Comparison of ENCODE assay signal across 8 cellular contexts in the genomic region with DNA sequence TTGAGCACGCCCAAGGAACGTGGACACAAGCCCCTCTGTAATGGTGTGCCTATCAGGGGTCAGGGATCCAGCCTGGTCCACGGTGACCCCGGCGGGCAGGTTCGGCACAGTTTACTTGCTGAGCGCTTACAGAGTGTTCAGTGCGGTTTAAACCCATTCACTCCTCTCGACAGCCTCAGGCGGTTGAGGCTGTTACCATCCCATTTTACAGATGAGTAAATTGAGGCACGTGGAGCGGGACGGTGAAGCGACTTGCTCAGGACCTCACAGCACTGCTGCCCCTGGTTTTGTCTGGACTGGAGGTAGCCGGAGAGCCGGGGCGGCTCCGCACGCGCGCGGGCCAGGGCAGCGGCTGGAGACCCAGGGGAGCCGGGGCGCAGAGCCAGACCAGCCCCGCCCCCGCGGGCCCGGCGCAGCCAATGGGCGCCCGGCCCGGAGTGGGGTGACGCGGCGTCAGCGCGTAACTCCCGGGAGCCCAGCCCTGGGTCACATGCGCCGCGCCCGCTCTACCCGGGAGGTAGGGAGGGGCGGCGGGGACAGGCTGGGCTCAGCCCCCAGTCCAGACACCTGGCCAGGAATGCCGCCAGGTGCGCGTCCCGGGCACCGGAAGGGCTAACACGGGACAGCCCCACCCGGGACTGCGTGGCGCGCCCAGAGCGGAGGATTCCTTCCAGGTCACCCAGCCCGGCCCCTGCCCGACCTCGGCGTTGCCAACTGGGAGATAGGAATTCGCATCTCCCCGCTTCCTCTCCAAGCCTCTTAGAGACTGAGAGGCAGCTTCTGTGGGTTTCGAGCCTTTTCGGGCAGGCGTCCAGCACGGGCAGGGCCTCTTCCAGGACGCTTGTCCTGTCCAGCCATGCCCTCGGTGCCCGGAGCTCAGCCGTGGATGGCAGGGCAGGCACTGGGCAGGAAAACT. TPM values are rescaled to one million over a fixed set of nuclear protein-coding genes. Genes with fewer than 3 reads are reported as not detected.
DNase-seq lines count a peak whose midpoint lies in the region; ATAC-seq and TF ChIP-seq lines count a peak whose summit lies in the region.

No MANE protein-coding gene starts in this region.

- peak overlapping the region; percentile 75 for H3K9ac ChIP-seq in BLaER1

- H3K36me3 Mint-ChIP-seq in endothelial cell (ENCODE audit: low read depth, unreplicated experiment) (peaks cover 16% of the 10 kb centered on the region), mesothelial cell of epicardium (no peaks in the 10 kb centered on the region)

- peak; percentile 74 to 85 for DNase-seq in NOMO-1 (lab: John Stamatoyannopoulos, UW; ENCODE audit: unreplicated experiment in 2 of 2)
- peak; percentile 72 for DNase-seq in activated T-cell treated with anti-CD3 and anti-CD28 coated beads for 1 hour (ENCODE audit: low read depth)
- peak; percentile 84 for DNase-seq in endothelial cell (ENCODE audit: low spot score)
- peak; percentile 72 to 84 for DNase-seq in mesothelial cell of epicardium (ENCODE audit: low spot score in 2 of 2, unreplicated experiment in 2 of 2)
- peak; percentile 78 to 79 for DNase-seq in stimulated activated CD8-positive, alpha-beta memory T cell treated with anti-CD3 and anti-CD28 coated beads, Interleukin-15, amount 100 ng/mL, for 48 hours (ENCODE audit: low read depth in 2 of 2)

- no peaks in the 10 kb centered on the region for H3K27me3 ChIP-seq in BLaER1

- H3K4me3 ChIP-seq in BLaER1 = peak overlapping the region; percentile 62

- H3K4me1 ChIP-seq in BLaER1 = peaks cover 82% of the 10 kb centered on the region

- H3K4me3 Mint-ChIP-seq in endothelial cell (ENCODE audit: unreplicated experiment) (peak overlapping the region; percentile 79), mesothelial cell of epicardium (peak overlapping the region; percentile 46)

- H3K4me1 Mint-ChIP-seq in endothelial cell (ENCODE audit: unreplicated experiment) (peaks cover 50% of the 10 kb centered on the region), mesothelial cell of epicardium (peaks cover 47% of the 10 kb centered on the region)

- peak; percentile 67 for ATAC-seq in GM19351 (IDR thresholded peaks at IDR 0.05; ENCODE audit: unreplicated experiment)
- peak; percentile 43 for ATAC-seq in HG03565 (IDR thresholded peaks at IDR 0.05; ENCODE audit: unreplicated experiment)

- TF ChIP-seq CTCF in endothelial cell (IDR thresholded peaks at IDR 0.05; ENCODE audit: unreplicated experiment) = no peak
- TF ChIP-seq CTCF in mesothelial cell of epicardium (IDR thresholded peaks at IDR 0.05; ENCODE audit: unreplicated experiment) = no peak

- H3K27ac ChIP-seq in BLaER1 = peak overlapping the region; percentile 100

- peaks cover 38% of the 10 kb centered on the region for H3K27me3 Mint-ChIP-seq in endothelial cell (ENCODE audit: unreplicated experiment)
- H3K27me3 Mint-ChIP-seq in mesothelial cell of epicardium (ENCODE audit: low read depth) = no peaks in the 10 kb centered on the region

- H3K36me3 ChIP-seq in BLaER1 = 0 out of 2 replicates have a peak, but pooled peaks cover 6% of the 10 kb centered on the region

- peak overlapping the region; percentile 100 for H3K4me2 ChIP-seq in BLaER1

- H3K27ac Mint-ChIP-seq in endothelial cell (ENCODE audit: unreplicated experiment) (peak overlapping the region; percentile 98), mesothelial cell of epicardium (peak overlapping the region; percentile 99)

- peaks cover 9% of the 10 kb centered on the region for H4K20me1 ChIP-seq in BLaER1

- H3K9me3 Mint-ChIP-seq in endothelial cell (ENCODE audit: unreplicated experiment) = no peaks in the 10 kb centered on the region
- H3K9me3 Mint-ChIP-seq in mesothelial cell of epicardium = no peaks in the 10 kb centered on the region

- no peaks in the 10 kb centered on the region for H3K9me3 ChIP-seq in BLaER1

RNA-seq across cellular contexts. Expression of a gene that starts 3.3 kb away (rescaled TPM):
- 146 TPM for total RNA-seq in endothelial cell (ENCODE audit: unreplicated experiment)
- 179 to 187 TPM (median 181 TPM) in 3 replicates for total RNA-seq in mesothelial cell of epicardium

Comparison
In these comparisons a context has a peak if more than half of its experiments do, and no peak if none do; other contexts are left out.
1. Peak in every context shown above with its lines: DNase-seq, ATAC-seq, H3K4me3 ChIP-seq and H3K27ac ChIP-seq.